In the genomic region with DNA sequence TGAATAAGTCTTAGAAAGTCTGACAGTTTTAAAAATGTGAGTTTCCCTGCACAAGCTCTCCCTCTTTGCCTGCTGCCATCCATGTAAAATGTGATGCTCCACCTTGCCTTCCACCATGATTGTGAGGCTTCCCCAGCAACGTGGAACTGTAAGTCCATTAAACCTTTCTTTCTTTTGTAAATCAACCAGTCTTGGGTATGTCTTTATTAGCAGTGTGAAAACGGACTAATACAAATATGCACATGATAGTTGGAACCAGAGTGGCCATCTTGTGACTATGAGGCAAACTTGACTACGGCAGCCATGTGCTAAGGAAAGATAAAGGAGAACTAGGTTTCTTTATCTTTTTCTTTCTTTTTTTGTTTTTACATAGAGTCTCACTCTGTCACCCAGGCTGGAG, we compare ENCODE assay signal across 29 cellular contexts.
"Had no signal": no experiment of that assay in that cellular context is flagged by ENCODE, and none has a peak within 500 bp of the region (broad histone marks: within the 10 kb centered on the region; RNA-seq: fewer than 3 reads in every experiment).

No MANE protein-coding gene starts in this region.

- ATAC-seq: stimulated activated effector memory CD8-positive, alpha-beta T cell treated with anti-CD3 and anti-CD28 coated beads, Interleukin-12 subunit alpha, Interleukin-12 subunit beta, amount 100 ng/mL, for 72 hours; stimulated activated memory B cell treated with anti-CD40 and anti-IgM and Interleukin-4, amounts not matched to agents 10 μg/mL and 1 μg/mL and 100 μg/mL, for 72 hours; stimulated activated naive B cell treated with anti-CD40 and anti-IgM and Interleukin-4, amounts not matched to agents 10 μg/mL and 1 μg/mL and 100 μg/mL, for 72 hours; stimulated activated naive CD8-positive, alpha-beta T cell treated with anti-CD3 and anti-CD28 coated beads, Interleukin-15, amount 100 ng/mL, for 72 hours; stimulated activated naive CD8-positive, alpha-beta T cell treated with anti-CD3 and anti-CD28 coated beads, Interleukin-15, Interleukin-2, amounts not matched to agents 100 U/mL and 50 U/mL, for 24 hours; upper lobe of right lung had no signal

- DNase-seq: stimulated activated CD4-positive, alpha-beta T cell treated with anti-CD3 and anti-CD28 coated beads, Interleukin-2, amount 100 ng/mL, for 48 hours; stimulated activated CD4-positive, alpha-beta T cell treated with anti-CD3 and anti-CD28 coated beads, Interleukin-4, amount 100 ng/mL, for 1 hour; stimulated activated CD4-positive, alpha-beta T cell treated with anti-CD3 and anti-CD28 coated beads, Interleukin-4, amount 100 ng/mL, for 24 hours; stimulated activated CD4-positive, alpha-beta T cell treated with anti-CD3 and anti-CD28 coated beads, Interleukin-4, amount 100 ng/mL, for 4 hours; stimulated activated CD8-positive, alpha-beta memory T cell treated with anti-CD3 and anti-CD28 coated beads, Interleukin-4, amount 100 ng/mL, for 48 hours; stimulated activated naive B cell treated with anti-CD40 and anti-IgM and Interleukin-4, amounts not matched to agents 10 μg/mL and 1 μg/mL and 100 μg/mL, for 72 hours; stimulated activated naive CD4-positive, alpha-beta T cell; stimulated activated naive CD4-positive, alpha-beta T cell treated with Interleukin-2 at 50 U/mL for 16 hours; stimulated activated naive CD8-positive, alpha-beta T cell treated with anti-CD3 and anti-CD28 coated beads, Interleukin-15, amount 100 ng/mL, for 72 hours; stimulated activated naive CD8-positive, alpha-beta T cell treated with anti-CD3 and anti-CD28 coated beads, Interleukin-15, Interleukin-2, amounts not matched to agents 100 U/mL and 50 U/mL, for 24 hours; stomach; substantia nigra; testis; thyroid gland; tibial artery; transverse colon; trophoblast cell; upper lobe of left lung; upper lobe of right lung; uterus had no signal

- H3K9me3 Mint-ChIP-seq: stimulated activated effector memory CD8-positive, alpha-beta T cell treated with anti-CD3 and anti-CD28 coated beads, Interleukin-12 subunit alpha, Interleukin-12 subunit beta, amount 100 ng/mL, for 72 hours; stimulated activated naive CD8-positive, alpha-beta T cell treated with anti-CD3 and anti-CD28 coated beads, Interleukin-15, amount 100 ng/mL, for 72 hours; stimulated activated naive CD8-positive, alpha-beta T cell treated with anti-CD3 and anti-CD28 coated beads, Interleukin-15, Interleukin-2, amounts not matched to agents 100 ng/mL and 50 ng/mL, for 24 hours had no signal

- H3K36me3 ChIP-seq: stomach, suprapubic skin, thoracic aorta, thyroid gland, tibial artery, tibial nerve, transverse colon, upper lobe of left lung, upper lobe of right lung, uterus, vagina had no signal

- H3K9me3 ChIP-seq: stomach, suprapubic skin, testis, thoracic aorta, thyroid gland, tibial artery, tibial nerve, transverse colon, upper lobe of left lung, upper lobe of right lung, uterus, vagina had no signal

- H3K4me1 ChIP-seq: stomach, suprapubic skin, testis, thyroid gland, tibial artery, tibial nerve, transverse colon, upper lobe of left lung, upper lobe of right lung, uterus had no signal

- H3K27ac ChIP-seq: stomach, suprapubic skin, testis, thoracic aorta, thyroid gland, tibial artery, tibial nerve, transverse colon, upper lobe of left lung, upper lobe of right lung, uterus, vagina had no signal

- H3K27me3 Mint-ChIP-seq: stimulated activated naive B cell treated with anti-CD40 and anti-IgM and Interleukin-4, amounts not matched to agents 10 μg/mL and 1 μg/mL and 100 μg/mL, for 72 hours; type B pancreatic cell had no signal

- H3K36me3 Mint-ChIP-seq: stimulated activated effector memory CD8-positive, alpha-beta T cell treated with anti-CD3 and anti-CD28 coated beads, Interleukin-12 subunit alpha, Interleukin-12 subunit beta, amount 100 ng/mL, for 72 hours; stimulated activated memory B cell treated with anti-CD40 and anti-IgM and Interleukin-4, amounts not matched to agents 10 μg/mL and 1 μg/mL and 100 μg/mL, for 72 hours; type B pancreatic cell had no signal

- H3K4me1 Mint-ChIP-seq: stimulated activated effector memory CD8-positive, alpha-beta T cell treated with anti-CD3 and anti-CD28 coated beads, Interleukin-12 subunit alpha, Interleukin-12 subunit beta, amount 100 ng/mL, for 72 hours; stimulated activated naive CD8-positive, alpha-beta T cell treated with anti-CD3 and anti-CD28 coated beads, Interleukin-15, amount 100 ng/mL, for 72 hours had no signal

- H3K27me3 ChIP-seq: stomach, testis, thyroid gland, tibial artery, tibial nerve, transverse colon, upper lobe of left lung, upper lobe of right lung, uterus, vagina had no signal

- FAIRE-seq: urothelium cell line had no signal

- H3K27ac Mint-ChIP-seq: stimulated activated effector memory CD8-positive, alpha-beta T cell treated with anti-CD3 and anti-CD28 coated beads, Interleukin-12 subunit alpha, Interleukin-12 subunit beta, amount 100 ng/mL, for 72 hours; stimulated activated memory B cell treated with anti-CD40 and anti-IgM and Interleukin-4, amounts not matched to agents 10 μg/mL and 1 μg/mL and 100 μg/mL, for 72 hours; stimulated activated naive B cell treated with anti-CD40 and anti-IgM and Interleukin-4, amounts not matched to agents 10 μg/mL and 1 μg/mL and 100 μg/mL, for 72 hours; stimulated activated naive CD8-positive, alpha-beta T cell treated with anti-CD3 and anti-CD28 coated beads, Interleukin-15, amount 100 ng/mL, for 72 hours; stimulated activated naive CD8-positive, alpha-beta T cell treated with anti-CD3 and anti-CD28 coated beads, Interleukin-15, Interleukin-2, amounts not matched to agents 100 ng/mL and 50 ng/mL, for 24 hours; type B pancreatic cell had no signal

- H3K4me3 Mint-ChIP-seq: stimulated activated effector memory CD8-positive, alpha-beta T cell treated with anti-CD3 and anti-CD28 coated beads, Interleukin-12 subunit alpha, Interleukin-12 subunit beta, amount 100 ng/mL, for 72 hours; stimulated activated memory B cell treated with anti-CD40 and anti-IgM and Interleukin-4, amounts not matched to agents 10 μg/mL and 1 μg/mL and 100 μg/mL, for 72 hours; stimulated activated naive B cell treated with anti-CD40 and anti-IgM and Interleukin-4, amounts not matched to agents 10 μg/mL and 1 μg/mL and 100 μg/mL, for 72 hours; stimulated activated naive CD8-positive, alpha-beta T cell treated with anti-CD3 and anti-CD28 coated beads, Interleukin-15, amount 100 ng/mL, for 72 hours; stimulated activated naive CD8-positive, alpha-beta T cell treated with anti-CD3 and anti-CD28 coated beads, Interleukin-15, Interleukin-2, amounts not matched to agents 100 ng/mL and 50 ng/mL, for 24 hours; type B pancreatic cell had no signal

- H3K4me3 ChIP-seq: stomach, suprapubic skin, testis, thoracic aorta, thyroid gland, tibial artery, tibial nerve, transverse colon, upper lobe of left lung, upper lobe of right lung, uterus, vagina had no signal
